Comparison of ENCODE assay signal across 28 cellular contexts in genomic region chr16:62639890-62640289, GRCh38.
"Had no signal": no experiment of that assay in that cellular context is flagged by ENCODE, and none has a peak within 500 bp of the region (broad histone marks: within the 10 kb centered on the region; RNA-seq: fewer than 3 reads in every experiment).

No MANE protein-coding gene starts in this region.

- H3K27ac Mint-ChIP-seq: activated CD8-positive, alpha-beta T cell treated with anti-CD3 and anti-CD28 coated beads, Interleukin-2, amount 10 ng/mL, durations not matched to agents 7 days and 5 days; activated naive CD8-positive, alpha-beta T cell; activated naive CD8-positive, alpha-beta T cell treated with anti-CD3 and anti-CD28 coated beads, Interleukin-2, amount 50 U/mL, for 24 hours; activated T-cell treated with anti-CD3 and anti-CD28 coated beads, Interleukin-2, amount 50 U/mL, for 24 hours; activated T-helper 2 cell treated with anti-CD3 and anti-CD28 coated beads, Interferon-gamma antibody, Interleukin-2, Interleukin-4, amounts not matched to agents 10 μg/mL and 5 μg/mL and 100 μg/mL, durations not matched to agents 14 hours and 24 hours and 36 hours had no signal

- H3K4me3 Mint-ChIP-seq: activated CD8-positive, alpha-beta T cell treated with anti-CD3 and anti-CD28 coated beads, Interleukin-2, amount 10 ng/mL, durations not matched to agents 7 days and 5 days; activated naive CD8-positive, alpha-beta T cell; activated naive CD8-positive, alpha-beta T cell treated with anti-CD3 and anti-CD28 coated beads, Interleukin-2, amount 50 U/mL, for 24 hours; activated T-cell treated with anti-CD3 and anti-CD28 coated beads, Interleukin-2, amount 50 U/mL, for 24 hours; brain had no signal

- H3K36me3 Mint-ChIP-seq: activated naive CD8-positive, alpha-beta T cell; brain had no signal

- H3K4me1 Mint-ChIP-seq: activated naive CD8-positive, alpha-beta T cell treated with anti-CD3 and anti-CD28 coated beads, Interleukin-2, amount 50 U/mL, for 24 hours had no signal

- H3K36me3 ChIP-seq: WERI-Rb-1 had no signal

- H3K27me3 Mint-ChIP-seq: activated naive CD8-positive, alpha-beta T cell; activated naive CD8-positive, alpha-beta T cell treated with anti-CD3 and anti-CD28 coated beads, Interleukin-2, amount 50 U/mL, for 24 hours; activated T-cell treated with anti-CD3 and anti-CD28 coated beads, Interleukin-2, amount 50 U/mL, for 24 hours; brain had no signal

- H3K27ac ChIP-seq: WERI-Rb-1 had no signal

- DNase-seq: activated CD4-positive, alpha-beta T cell treated with anti-CD3 and anti-CD28 coated beads for 1 hour; activated CD4-positive, alpha-beta T cell treated with anti-CD3 and anti-CD28 coated beads for 48 hours; activated CD4-positive, CD25-positive, alpha-beta regulatory T cell; activated CD8-positive, alpha-beta T cell treated with anti-CD3 and anti-CD28 coated beads, Interleukin-2, amount 10 ng/mL, durations not matched to agents 7 days and 5 days; activated gamma-delta T cell; activated naive CD4-positive, alpha-beta T cell treated with Interleukin-2 at 50 U/mL for 16 hours; activated naive CD8-positive, alpha-beta T cell treated with anti-CD3 and anti-CD28 coated beads, Interleukin-2, amount 50 U/mL, for 24 hours; activated T-cell treated with anti-CD3 and anti-CD28 coated beads, Interleukin-2, amount 50 U/mL, for 24 hours; anterior cingulate cortex; caudate nucleus; cerebellar nuclear complex; NCI-H1105; NCI-H1417 treated with DMSO at 0.1 percent for 48 hours; NCI-H187 treated with DMSO at 0.1 percent for 48 hours; NCI-H2081; NCI-H2171 treated with DMSO at 0.1 percent for 48 hours; NCI-H2227 treated with DMSO at 0.1 percent for 48 hours; NCI-H446; NCI-H510A treated with DMSO at 0.1 percent for 48 hours; NCI-H526 treated with DMSO at 0.1 percent for 48 hours; NCI-H774; SIG-M5; T1000; WERI-Rb-1 had no signal

- ATAC-seq: activated CD8-positive, alpha-beta T cell treated with anti-CD3 and anti-CD28 coated beads, Interleukin-2, amount 10 ng/mL, durations not matched to agents 7 days and 5 days; activated naive CD8-positive, alpha-beta T cell treated with anti-CD3 and anti-CD28 coated beads, Interleukin-2, amount 50 U/mL, for 24 hours; Panc1 had no signal
